22 cellular contexts compared by ENCODE assay signal in the genomic region with DNA sequence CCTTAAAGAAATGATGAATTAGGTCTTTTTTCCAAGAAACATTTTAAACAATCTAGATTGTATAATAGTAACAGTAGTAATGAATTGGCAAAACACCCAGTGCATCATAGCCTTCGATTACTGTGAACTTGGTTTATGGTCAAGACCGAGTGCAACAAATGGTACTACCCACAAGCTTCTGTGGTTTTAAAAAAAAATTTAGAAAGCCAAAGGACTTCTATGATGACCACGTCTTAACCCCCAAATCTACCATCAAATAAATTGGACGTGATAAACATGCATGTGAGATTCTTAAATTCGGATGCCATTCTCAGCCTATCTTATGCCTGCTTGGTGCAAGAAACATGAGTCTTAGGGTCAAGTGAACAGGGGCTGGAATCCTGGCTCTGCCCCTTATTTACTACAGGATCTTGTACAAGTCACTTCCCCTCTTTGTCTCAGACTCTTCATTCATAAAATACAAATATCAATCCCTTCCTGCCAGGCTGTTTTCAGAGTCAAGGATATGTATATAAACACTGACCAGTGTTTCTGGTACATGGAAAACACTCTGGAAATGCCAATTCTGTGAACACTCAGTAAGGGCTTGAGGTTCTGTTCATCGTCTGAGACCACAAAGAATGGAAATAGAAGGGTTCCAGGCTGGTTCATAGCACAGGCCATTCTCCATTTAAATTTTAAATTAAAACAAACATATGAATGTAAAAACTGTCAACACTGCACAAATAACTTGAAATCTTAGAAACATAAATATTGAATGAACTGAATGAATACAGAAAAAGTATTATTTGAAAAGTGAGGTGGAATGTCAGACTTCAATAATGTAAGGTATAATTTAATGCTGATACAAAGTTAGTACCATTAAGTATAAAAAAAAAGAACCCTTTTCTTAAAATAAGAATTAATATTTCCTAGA.
DNase-seq lines count a peak whose midpoint lies in the region; ATAC-seq and TF ChIP-seq lines count a peak whose summit lies in the region.
"Had no signal": no experiment of that assay in that cellular context is flagged by ENCODE, and none has a peak within 500 bp of the region (broad histone marks: within the 10 kb centered on the region; RNA-seq: fewer than 3 reads in every experiment).

No MANE protein-coding gene starts in this region.

- H3K9ac ChIP-seq in DND-41 (ENCODE audit: low read depth, low read length) (no peak overlapping the region), OCI-LY1 (ENCODE audit: low read length) (no peak overlapping the region; the same call in 1 of the 2 replicates), neural cell (ENCODE audit: low read length) (no peak overlapping the region)
- H3K9ac ChIP-seq: GM23248 had no signal

- H3K36me3 Mint-ChIP-seq in chondrocyte (ENCODE audit: low read depth), result no peaks in the 10 kb centered on the region
- H3K36me3 Mint-ChIP-seq: CD4-positive, CD25-positive, alpha-beta regulatory T cell; stimulated activated effector memory CD8-positive, alpha-beta T cell treated with anti-CD3 and anti-CD28 coated beads, Interleukin-12 subunit alpha, Interleukin-12 subunit beta, amount 100 ng/mL, for 72 hours had no signal

- H3K4me1 Mint-ChIP-seq in chondrocyte (ENCODE audit: low read depth), result peaks cover 47% of the 10 kb centered on the region

- peaks cover 22% of the 10 kb centered on the region for H3K4me1 ChIP-seq in DND-41 (ENCODE audit: insufficient read depth, low read length)
- H3K4me1 ChIP-seq in OCI-LY1 (ENCODE audit: insufficient read depth, low read length, severe bottlenecking), result peaks cover 34% of the 10 kb centered on the region

- no peak for TF ChIP-seq RAD21 in neural cell (conservative IDR thresholded peaks at IDR 0.05)

- H3K27ac ChIP-seq in DND-41 (ENCODE audit: low read length) (no peak overlapping the region), OCI-LY1 (ENCODE audit: low read depth, low read length, poor library complexity, severe bottlenecking) (peak overlapping the region; percentile 87), neural cell (ENCODE audit: low read length) (no peak overlapping the region)
- H3K27ac ChIP-seq: cardiac muscle cell, GM23248, heart left ventricle, SK-N-MC, thoracic aorta had no signal

- H3K36me3 ChIP-seq in DND-41 (ENCODE audit: insufficient read depth, low read length) (peaks cover 15% of the 10 kb centered on the region), OCI-LY1 (ENCODE audit: insufficient read depth, low read length) (peaks cover 13% of the 10 kb centered on the region; the same call in 1 of the 2 replicates), neural cell (ENCODE audit: insufficient read depth, low read length) (no peaks in the 10 kb centered on the region)
- H3K36me3 ChIP-seq: cardiac muscle cell, heart left ventricle, thoracic aorta had no signal

- TF ChIP-seq CTCF in DND-41 (IDR thresholded peaks at IDR 0.05; ENCODE audit: borderline replicate concordance, extremely low read depth, low read length, poor library complexity, severe bottlenecking), result no peak
- no peak for TF ChIP-seq CTCF in OCI-LY1 (IDR thresholded peaks at IDR 0.05; ENCODE audit: low read length)
- TF ChIP-seq CTCF in chondrocyte (IDR thresholded peaks at IDR 0.05), result no peak
- TF ChIP-seq CTCF in neural cell (IDR thresholded peaks at IDR 0.05; ENCODE audit: poor library complexity, severe bottlenecking), result no peak

- no peak for DNase-seq in DND-41
- no peak for DNase-seq in chondrocyte (ENCODE audit: low spot score)
- no peak for DNase-seq in hippocampal formation (lab: John Stamatoyannopoulos, UW)
- no peak for DNase-seq in OCI-M2 (lab: John Stamatoyannopoulos, UW; ENCODE audit: unreplicated experiment)
- DNase-seq: activated CD4-positive, alpha-beta T cell treated with anti-CD3 and anti-CD28 coated beads for 1 hour; CD4-positive, CD25-positive, alpha-beta regulatory T cell; DMS53; GM23248; heart left ventricle; naive thymus-derived CD4-positive, alpha-beta T cell; NCI-H1048; NCI-H526 treated with DMSO at 0.1 percent for 48 hours; T-helper 9 cell had no signal

- ATAC-seq in DND-41 (ENCODE audit: insufficient read depth, low read depth) (no peak), GM19455 (IDR thresholded peaks at IDR 0.05; ENCODE audit: unreplicated experiment) (no peak), HG03565 (IDR thresholded peaks at IDR 0.05; ENCODE audit: unreplicated experiment) (no peak)
- ATAC-seq: activated T-helper 17 cell treated with anti-CD3 and anti-CD28 coated beads, Interleukin-2, amount 50 U/mL, for 72 hours; heart left ventricle; naive thymus-derived CD4-positive, alpha-beta T cell; stimulated activated effector memory CD8-positive, alpha-beta T cell treated with anti-CD3 and anti-CD28 coated beads, Interleukin-12 subunit alpha, Interleukin-12 subunit beta, amount 100 ng/mL, for 72 hours had no signal

- H4K20me1 ChIP-seq in DND-41 (ENCODE audit: insufficient read depth, low read length), result peaks cover 17% of the 10 kb centered on the region; the same call in 1 of the 2 replicates
- no peaks in the 10 kb centered on the region for H4K20me1 ChIP-seq in OCI-LY1 (ENCODE audit: insufficient read depth, low read length)
- no peaks in the 10 kb centered on the region for H4K20me1 ChIP-seq in neural cell (ENCODE audit: insufficient read depth)

- TF ChIP-seq EP300 in neural cell (conservative IDR thresholded peaks at IDR 0.05; ENCODE audit: poor library complexity, severe bottlenecking), result no peak

- H3K79me2 ChIP-seq in DND-41 (ENCODE audit: insufficient read depth, low read length) (peaks cover 96% of the 10 kb centered on the region), OCI-LY1 (ENCODE audit: insufficient read depth, low read length) (peaks cover 93% of the 10 kb centered on the region), neural cell (replicated peaks; ENCODE audit: insufficient read depth, low read length) (peaks cover 85% of the 10 kb centered on the region)

- H3F3A ChIP-seq in OCI-LY1 (ENCODE audit: insufficient read depth, low read length) (no peaks in the 10 kb centered on the region), neural cell (ENCODE audit: insufficient read depth, low read length, poor library complexity, severe bottlenecking) (peaks cover 3% of the 10 kb centered on the region)

- no peaks in the 10 kb centered on the region for H3K9me3 ChIP-seq in DND-41 (ENCODE audit: insufficient read depth, low read length, severe bottlenecking)
- H3K9me3 ChIP-seq in OCI-LY1 (ENCODE audit: low read length), result no peaks in the 10 kb centered on the region
- no peaks in the 10 kb centered on the region for H3K9me3 ChIP-seq in neural cell (ENCODE audit: low read length)
- H3K9me3 ChIP-seq: heart left ventricle, thoracic aorta had no signal

- H3K9me2 ChIP-seq in OCI-LY1 (ENCODE audit: low read depth, low read length) (no peaks in the 10 kb centered on the region), neural cell (ENCODE audit: insufficient read depth, low read length) (no peaks in the 10 kb centered on the region)

- no peak overlapping the region for H2AFZ ChIP-seq in DND-41 (ENCODE audit: low read depth, low read length)
- H2AFZ ChIP-seq in OCI-LY1 (ENCODE audit: low read length), result no peak overlapping the region
- H2AFZ ChIP-seq in neural cell (ENCODE audit: low read depth, low read length), result no peak overlapping the region
- H2AFZ ChIP-seq: GM23248 had no signal

- no peak overlapping the region for H3K4me3 ChIP-seq in DND-41 (ENCODE audit: low read depth in 1 of 2, low read length in 2 of 2)
- peak overlapping the region; percentile 76 for H3K4me3 ChIP-seq in OCI-LY1 (ENCODE audit: low read depth, low read length, poor library complexity, severe bottlenecking)
- H3K4me3 ChIP-seq in neural cell (ENCODE audit: low read length), result peak overlapping the region; percentile 72
- H3K4me3 ChIP-seq: cardiac muscle cell, GM23248, heart left ventricle, SK-N-MC, thoracic aorta had no signal

- H3K4me3 Mint-ChIP-seq in chondrocyte (ENCODE audit: unreplicated experiment), result no peak overlapping the region
- H3K4me3 Mint-ChIP-seq: activated T-helper 17 cell treated with anti-CD3 and anti-CD28 coated beads, Interleukin-2, amount 50 U/mL, for 72 hours; stimulated activated effector memory CD8-positive, alpha-beta T cell treated with anti-CD3 and anti-CD28 coated beads, Interleukin-12 subunit alpha, Interleukin-12 subunit beta, amount 100 ng/mL, for 72 hours had no signal

- no peaks in the 10 kb centered on the region for H3K9me3 Mint-ChIP-seq in chondrocyte (ENCODE audit: low read depth)
- H3K9me3 Mint-ChIP-seq: activated T-helper 17 cell treated with anti-CD3 and anti-CD28 coated beads, Interleukin-2, amount 50 U/mL, for 72 hours; naive thymus-derived CD4-positive, alpha-beta T cell; stimulated activated effector memory CD8-positive, alpha-beta T cell treated with anti-CD3 and anti-CD28 coated beads, Interleukin-12 subunit alpha, Interleukin-12 subunit beta, amount 100 ng/mL, for 72 hours had no signal

- H3K27me3 Mint-ChIP-seq in chondrocyte (ENCODE audit: low read depth), result no peaks in the 10 kb centered on the region

- no peaks in the 10 kb centered on the region for H3K27me3 ChIP-seq in DND-41 (ENCODE audit: insufficient read depth, low read length, poor library complexity)
- no peaks in the 10 kb centered on the region for H3K27me3 ChIP-seq in OCI-LY1 (ENCODE audit: insufficient read depth, low read length)
- no peaks in the 10 kb centered on the region for H3K27me3 ChIP-seq in neural cell (ENCODE audit: insufficient read depth, low read depth, low read length)
- H3K27me3 ChIP-seq: cardiac muscle cell, heart left ventricle had no signal

- H3K4me2 ChIP-seq in DND-41 (ENCODE audit: insufficient read depth, low read length), result peak overlapping the region; percentile 3; the same call in 1 of the 2 replicates
- peak overlapping the region; percentile 96; the same call in 1 of the 2 replicates for H3K4me2 ChIP-seq in OCI-LY1 (ENCODE audit: low read length)
- H3K4me2 ChIP-seq in neural cell (ENCODE audit: low read length), result peak overlapping the region; percentile 37

- peak overlapping the region; percentile 17 for H3K27ac Mint-ChIP-seq in chondrocyte (ENCODE audit: unreplicated experiment)
- H3K27ac Mint-ChIP-seq: activated T-helper 17 cell treated with anti-CD3 and anti-CD28 coated beads, Interleukin-2, amount 50 U/mL, for 72 hours; CD4-positive, CD25-positive, alpha-beta regulatory T cell; stimulated activated effector memory CD8-positive, alpha-beta T cell treated with anti-CD3 and anti-CD28 coated beads, Interleukin-12 subunit alpha, Interleukin-12 subunit beta, amount 100 ng/mL, for 72 hours had no signal

Comparison
In these comparisons a context has a peak if more than half of its experiments do, and no peak if none do; other contexts are left out.
1. H3K4me2 ChIP-seq: peak in every context shown above with its lines; median percentile 96 in OCI-LY1; 37 in neural cell; 3 in DND-41.
2. H3K4me3 ChIP-seq: peak in OCI-LY1 (single experiment) and neural cell (single experiment); none in DND-41 (0 of 2).